In the genomic region with DNA sequence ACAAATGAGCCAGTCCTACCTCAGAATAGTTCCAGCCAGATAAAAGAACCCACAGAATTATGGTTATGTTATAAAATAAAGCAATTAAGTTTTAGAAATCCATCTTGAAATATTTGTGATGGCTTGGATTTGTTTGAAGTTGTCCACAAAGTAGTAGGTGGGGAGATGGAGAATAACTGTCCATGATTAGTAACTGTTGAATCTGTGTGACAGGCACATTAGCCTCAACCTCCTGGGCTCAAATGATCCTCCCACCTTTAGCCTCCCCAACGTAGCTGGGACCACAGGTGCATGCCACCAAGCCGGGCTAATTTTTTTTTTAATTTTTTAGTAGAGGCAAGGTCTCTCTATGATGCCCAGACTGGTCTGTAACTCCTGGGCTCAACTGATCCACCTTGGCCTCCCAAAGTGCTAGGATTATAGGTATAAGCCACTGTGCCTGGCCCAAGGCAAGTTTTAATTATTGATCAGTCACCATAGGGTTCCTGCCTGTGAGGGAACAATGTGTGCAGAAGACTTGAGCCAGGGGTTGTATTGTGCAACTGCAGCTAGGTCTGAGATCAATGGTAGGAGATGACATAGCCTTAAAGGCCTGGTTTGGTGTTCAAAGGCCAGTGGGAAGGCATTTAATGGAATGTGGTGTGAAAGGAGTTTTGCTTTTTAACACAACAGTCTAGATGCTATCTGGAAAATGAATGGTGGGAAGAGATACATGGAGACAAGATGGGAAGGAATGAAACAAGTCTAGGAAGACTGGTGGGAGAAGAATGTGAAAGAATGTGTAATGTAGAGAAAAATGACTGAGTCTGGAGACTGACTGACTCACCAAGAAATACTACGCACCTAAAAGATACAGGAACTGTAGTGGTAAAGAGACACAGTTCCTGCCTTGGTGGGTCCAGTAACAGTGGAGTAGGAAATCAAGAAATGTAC, we compare ENCODE assay signal across 10 cellular contexts. TPM values are rescaled to one million over a fixed set of nuclear protein-coding genes. Genes with fewer than 3 reads are reported as not detected.
A peak's percentile ranks its signal among the peaks of the same experiment; 100 is the strongest.
DNase-seq lines count a peak whose midpoint lies in the region; ATAC-seq, FAIRE-seq and TF ChIP-seq lines count a peak whose summit lies in the region.
"Had no signal": no experiment of that assay in that cellular context is flagged by ENCODE, and none has a peak within 500 bp of the region (broad histone marks: within the 10 kb centered on the region; RNA-seq: fewer than 3 reads in every experiment).

No MANE protein-coding gene starts in this region.

- H3K27me3 ChIP-seq in H1 (replicated peaks in 1 of 4; ENCODE audit: control insufficient read depth in 3 of 4, extremely low read depth in 1 of 4, insufficient read depth in 3 of 4, low read length in 3 of 4): no peaks in the 10 kb centered on the region
- no peaks in the 10 kb centered on the region for H3K27me3 ChIP-seq in smooth muscle cell (ENCODE audit: low read depth)

- intact Hi-C loops in Right ventricle myocardium superior (cut with DNase I): no loop called here

- H3K79me2 ChIP-seq in H1 (ENCODE audit: control insufficient read depth in 1 of 2, insufficient read depth in 2 of 2, low read length in 2 of 2) (peaks cover 59 to 92% of the 10 kb centered on the region in 2 experiments), smooth muscle cell (ENCODE audit: low read depth) (peaks cover 97% of the 10 kb centered on the region)

- DNase-seq in NCI-H82 (lab: John Stamatoyannopoulos, UW) (peak; percentile 23), NCI-H82 treated with DMSO at 0.1 percent for 48 hours (lab: John Stamatoyannopoulos, UW; ENCODE audit: unreplicated experiment) (no peak), RWPE1 (ENCODE audit: low spot score) (no peak), H1 (ENCODE audit: low read depth in 1 of 2, low spot score in 2 of 2) (no peak), smooth muscle cell (lab: John Stamatoyannopoulos, UW; ENCODE audit: unreplicated experiment) (no peak), cerebellar nuclear complex (lab: John Stamatoyannopoulos, UW) (no peak), Right ventricle myocardium superior (no peak)
- DNase-seq: ACHN had no signal

- TF ChIP-seq RAD21 in H1 (IDR thresholded peaks at IDR 0.05 in 1 of 2, conservative IDR thresholded peaks at IDR 0.05 in 1 of 2; ENCODE audit: low read depth in 2 of 2, low read length in 2 of 2): no peak

- no peak for FAIRE-seq in H1 (lab: Jason Lieb, UNC)
- FAIRE-seq: colon had no signal

- peak in 1 of 2 experiments; percentile 32; a peak in 1 of 3 replicates for TF ChIP-seq POLR2A in H1 (IDR thresholded peaks at IDR 0.05; ENCODE audit: control extremely low read depth in 1 of 2, low read depth in 2 of 2, low read length in 2 of 2)

- H3K56ac ChIP-seq in H1 (replicated peaks; ENCODE audit: insufficient read length, low read depth, low read length): no peak overlapping the region

- H4K5ac ChIP-seq in H1 (ENCODE audit: insufficient read length, low read depth, low read length): no peak overlapping the region

- H3K4me2 ChIP-seq in H1 (ENCODE audit: insufficient read depth in 1 of 2, low read depth in 2 of 2, low read length in 2 of 2): peak overlapping the region in 1 of 2 experiments; percentile 86; a peak in 2 of 4 replicates
- H3K4me2 ChIP-seq in smooth muscle cell: peak overlapping the region; percentile 9

- peak overlapping the region; percentile 7 for H4K91ac ChIP-seq in H1 (replicated peaks; ENCODE audit: insufficient read length, low read length)

- ATAC-seq in Right ventricle myocardium superior (ENCODE audit: poor library complexity) (no peak), HG03469 (IDR thresholded peaks at IDR 0.05; ENCODE audit: unreplicated experiment) (no peak)

- peak overlapping the region; percentile 98 for H3K27ac ChIP-seq in RWPE1
- no peak overlapping the region for H3K27ac ChIP-seq in H1 (ENCODE audit: low read depth, low read length)
- H3K27ac ChIP-seq in smooth muscle cell (ENCODE audit: low read depth): peak overlapping the region; percentile 88

- H2BK15ac ChIP-seq in H1 (ENCODE audit: low read length): no peak overlapping the region

- no peak overlapping the region for H3K23ac ChIP-seq in H1 (ENCODE audit: insufficient read length)

- H3K4me1 ChIP-seq in H1 (replicated peaks in 1 of 4; ENCODE audit: control insufficient read depth in 3 of 4, insufficient read depth in 4 of 4, low read length in 3 of 4) (peaks cover 5 to 22% (median 14%) of the 10 kb centered on the region in 4 experiments), smooth muscle cell (ENCODE audit: low read depth) (peaks cover 29% of the 10 kb centered on the region)

- peaks cover 17% of the 10 kb centered on the region for H3F3A ChIP-seq in smooth muscle cell (ENCODE audit: low read depth)

- H2AFZ ChIP-seq in H1 (ENCODE audit: low read length) (no peak overlapping the region), smooth muscle cell (ENCODE audit: low read depth) (no peak overlapping the region)

- no peak overlapping the region for H3K14ac ChIP-seq in H1 (ENCODE audit: insufficient read length)

- H3K9me3 ChIP-seq in H1 (ENCODE audit: insufficient read depth in 2 of 2, low read depth in 1 of 2, low read length in 1 of 2) (no peaks in the 10 kb centered on the region), smooth muscle cell (replicated peaks; ENCODE audit: low read depth) (no peaks in the 10 kb centered on the region)

- TF ChIP-seq EP300 in H1 (IDR thresholded peaks at IDR 0.05; ENCODE audit: borderline replicate concordance in 1 of 2, low read depth in 2 of 2, low read length in 2 of 2): no peak

- TF ChIP-seq CTCF in RWPE1 (conservative IDR thresholded peaks at IDR 0.05; ENCODE audit: low read depth) (no peak), H1 (IDR thresholded peaks at IDR 0.05; ENCODE audit: control extremely low read depth in 1 of 3, insufficient read depth in 1 of 3, low read depth in 1 of 3, low read length in 3 of 3) (no peak), smooth muscle cell (IDR thresholded peaks at IDR 0.05; ENCODE audit: borderline replicate concordance, insufficient read depth, poor library complexity, severe bottlenecking) (no peak)

- peaks cover 10% of the 10 kb centered on the region for H3K23me2 ChIP-seq in H1 (ENCODE audit: low read depth, low read length)

- POLR2A ChIA-PET in RWPE1 (lab: Yijun Ruan, JAX; ENCODE audit: low non-redundant PET): no interaction called here
- POLR2A ChIA-PET in H1 (lab: Charles Lee; ENCODE audit: partially characterized antibody): interaction anchor here (1.0 to 10.5 kb wide), 10 partner anchors 7 to 59 kb away, joined by 3 to 112 read pairs (median 6); partner anchors contain the start of genes HNRNPF and ZNF487

- H3K4ac ChIP-seq in H1 (replicated peaks; ENCODE audit: insufficient read length, low read depth, low read length): no peak overlapping the region

- H3K9ac ChIP-seq in H1 (replicated peaks in 1 of 4; ENCODE audit: extremely low read depth in 1 of 4, low read depth in 3 of 4, low read length in 3 of 4) (no peak overlapping the region), smooth muscle cell (ENCODE audit: low read depth) (no peak overlapping the region)

- H4K20me1 ChIP-seq in H1 (replicated peaks in 1 of 2; ENCODE audit: control insufficient read depth in 1 of 2, insufficient read depth in 2 of 2, low read length in 2 of 2) (peaks cover 20 to 30% of the 10 kb centered on the region in 2 experiments), smooth muscle cell (ENCODE audit: low read depth) (peaks cover 100% of the 10 kb centered on the region)

- WGBS in H1 (ENCODE audit: extremely low coverage in 1 of 2, insufficient coverage in 1 of 2, insufficient read length in 1 of 2, insufficient replicate concordance in 2 of 2, low coverage in 1 of 2, low lambda C conversion rate in 2 of 2, missing lambda C conversion rate in 1 of 2), 2 experiments: 90% methylated on average over 3 of the region's 3 CpGs; no CpG with 5 or more reads in 1 of the 2 experiments
- 54% methylated on average over 3 of the region's 3 CpGs for WGBS in smooth muscle cell (ENCODE audit: low lambda C conversion rate)

- CTCF ChIA-PET in RWPE1 (lab: Yijun Ruan, JAX) (no interaction called here), H1 (lab: Charles Lee; ENCODE audit: partially characterized antibody) (interaction anchor here (1.9 kb wide), 1 partner anchor 21 kb away, joined by 4 read pairs; no protein-coding TSS in a partner anchor)

- no peak overlapping the region for H2AK5ac ChIP-seq in H1 (ENCODE audit: low read depth, low read length)

- peak overlapping the region; percentile 21; the same call in 1 of the 2 replicates for H2BK5ac ChIP-seq in H1 (ENCODE audit: low read depth, low read length)

- H3K79me1 ChIP-seq in H1 (ENCODE audit: low read depth, low read length): no peaks in the 10 kb centered on the region; the same call in none of the 2 replicates

- H2BK20ac ChIP-seq in H1 (ENCODE audit: low read length): no peak overlapping the region

- no peak overlapping the region for H4K8ac ChIP-seq in H1 (ENCODE audit: extremely low read depth, insufficient read depth, low read length)

- H3K4me3 ChIP-seq in H1 (ENCODE audit: extremely low read depth in 1 of 4, insufficient read depth in 2 of 4, low read depth in 3 of 4, low read length in 4 of 4): peak overlapping the region in 1 of 4 experiments; percentile 4; a peak in 1 of 8 replicates
- no peak overlapping the region for H3K4me3 ChIP-seq in smooth muscle cell

- H2BK120ac ChIP-seq in H1 (replicated peaks; ENCODE audit: low read depth, low read length): no peak overlapping the region

- H2BK12ac ChIP-seq in H1 (ENCODE audit: low read depth, low read length): peak overlapping the region; percentile 35; the same call in 1 of the 2 replicates

- peaks cover 4 to 16% (median 9%) of the 10 kb centered on the region in 4 experiments; a peak in 4 of 8 replicates for H3K36me3 ChIP-seq in H1 (ENCODE audit: control insufficient read depth in 2 of 4, insufficient read depth in 4 of 4, low read length in 3 of 4)
- no peaks in the 10 kb centered on the region for H3K36me3 ChIP-seq in smooth muscle cell (ENCODE audit: low read depth)

- H3K18ac ChIP-seq in H1 (ENCODE audit: extremely low read depth, low read length): no peak overlapping the region

RNA-seq across cellular contexts. Expression of gene HNRNPF, which starts 9.8 kb away (rescaled TPM):
- total RNA-seq in H1 (2021; fragmentation: NEBNext Ultra II Directional; extraction: Animal tissue kit (Norgen Biotek cat#: 25700)): 389 and 397 TPM in 2 replicates
- polyA plus RNA-seq in H1 (2011; rRNA removed) (208 and 209 TPM in 2 replicates), smooth muscle cell (71.9 and 83.9 TPM in 2 replicates)
- polyA plus RNA-seq in H1 (2011; cell fraction: cytosol; rRNA removed): 285 TPM
- polyA plus RNA-seq in H1 (2011; cell fraction: nucleus; rRNA removed): 199 TPM
- polyA plus RNA-seq in H1 (2012, experiment 1 of 2): 322 to 369 TPM (median 332 TPM) in 4 replicates
- polyA plus RNA-seq in H1 (2012, experiment 2 of 2): 154 TPM
- 167 TPM for polyA plus RNA-seq in H1 (2013, experiment 1 of 2)
- polyA plus RNA-seq in H1 (2013, experiment 2 of 2): 175 TPM
- polyA minus RNA-seq in H1 (2011; rRNA and poly(A)+ RNA removed): 303 and 334 TPM in 2 replicates
- 147 TPM for polyA minus RNA-seq in H1 (2011; cell fraction: cytosol; rRNA and poly(A)+ RNA removed)
- 101 TPM for polyA minus RNA-seq in H1 (2011; cell fraction: nucleus; rRNA and poly(A)+ RNA removed)
- total RNA-seq in smooth muscle cell (112 and 119 TPM in 2 replicates), Right ventricle myocardium superior (77.5 TPM)

RNA-seq across cellular contexts. Expression of gene FXYD4, which starts 27.8 kb away (rescaled TPM):
- not detected in 2 replicates for total RNA-seq in H1 (2021; fragmentation: NEBNext Ultra II Directional; extraction: Animal tissue kit (Norgen Biotek cat#: 25700))
- polyA plus RNA-seq in H1 (2011; rRNA removed): not detected in 2 replicates
- not detected for polyA plus RNA-seq in H1 (2011; cell fraction: cytosol; rRNA removed)
- polyA plus RNA-seq in H1 (2011; cell fraction: nucleus; rRNA removed): not detected
- polyA plus RNA-seq in H1 (2012, experiment 1 of 2): not detected in 4 replicates
- polyA plus RNA-seq in H1 (2012, experiment 2 of 2): not detected
- polyA plus RNA-seq in H1 (2013, experiment 1 of 2): not detected
- not detected for polyA plus RNA-seq in H1 (2013, experiment 2 of 2)
- not detected in 2 replicates for polyA minus RNA-seq in H1 (2011; rRNA and poly(A)+ RNA removed)
- not detected for polyA minus RNA-seq in H1 (2011; cell fraction: cytosol; rRNA and poly(A)+ RNA removed)
- polyA minus RNA-seq in H1 (2011; cell fraction: nucleus; rRNA and poly(A)+ RNA removed): not detected
- not detected in 2 replicates for total RNA-seq in smooth muscle cell
- not detected in 2 replicates for polyA plus RNA-seq in smooth muscle cell
- total RNA-seq in Right ventricle myocardium superior: not detected

RNA-seq across cellular contexts. Expression of gene ZNF487, which starts 37.7 kb away (rescaled TPM):
- 1.9 TPM in 2 replicates for total RNA-seq in H1 (2021; fragmentation: NEBNext Ultra II Directional; extraction: Animal tissue kit (Norgen Biotek cat#: 25700))
- polyA plus RNA-seq in H1 (2011; rRNA removed) (1.9 and 2.5 TPM in 2 replicates), smooth muscle cell (4.6 and 5.1 TPM in 2 replicates)
- polyA plus RNA-seq in H1 (2011; cell fraction: cytosol; rRNA removed): 1.8 TPM
- polyA plus RNA-seq in H1 (2011; cell fraction: nucleus; rRNA removed): 2.7 TPM
- polyA plus RNA-seq in H1 (2012, experiment 1 of 2): 0.97 to 1.6 TPM (median 1.3 TPM) in 4 replicates
- 1.8 TPM for polyA plus RNA-seq in H1 (2012, experiment 2 of 2)
- 1.6 TPM for polyA plus RNA-seq in H1 (2013, experiment 1 of 2)
- 1.4 TPM for polyA plus RNA-seq in H1 (2013, experiment 2 of 2)
- polyA minus RNA-seq in H1 (2011; rRNA and poly(A)+ RNA removed): 0.57 and 3.0 TPM in 2 replicates
- polyA minus RNA-seq in H1 (2011; cell fraction: cytosol; rRNA and poly(A)+ RNA removed): not detected
- polyA minus RNA-seq in H1 (2011; cell fraction: nucleus; rRNA and poly(A)+ RNA removed): 3.3 TPM
- total RNA-seq in smooth muscle cell (6.4 and 9.6 TPM in 2 replicates), Right ventricle myocardium superior (2.0 TPM)
